In genomic region chr1:1922782-1923680, GRCh38 we compare ENCODE assay signal across 1 cellular context.
A peak's percentile ranks its signal among the peaks of the same experiment; 100 is the strongest.
TF ChIP-seq lines count a peak whose summit lies in the region.

No MANE protein-coding gene starts in this region.

TF ChIP-seq in HepG2, 621 proteins besides CTCF, POLR2A, EP300 and RAD21 (continued from another document and continues in another):
- 0 out of 2 replicates have a peak, but pooled peaks have one; percentile 36 for TF ChIP-seq ZNF646 (CRISPR knock-in tag; IDR thresholded peaks at IDR 0.05)
- peak; percentile 24; the same call in 1 of the 2 replicates for TF ChIP-seq HINFP (CRISPR knock-in tag; IDR thresholded peaks at IDR 0.05; ENCODE audit: low read depth)
- no peak for TF ChIP-seq LCORL (IDR thresholded peaks at IDR 0.05)
- TF ChIP-seq LCORL (CRISPR knock-in tag; IDR thresholded peaks at IDR 0.05), result peak; percentile 90
- 0 out of 2 replicates have a peak, but pooled peaks have one; percentile 29 for TF ChIP-seq ZMAT3 (CRISPR knock-in tag; conservative IDR thresholded peaks at IDR 0.05)
- TF ChIP-seq NCOA1 (CRISPR knock-in tag; IDR thresholded peaks at IDR 0.05), result no peak
- peak; percentile 50 for TF ChIP-seq NR2F6 (IDR thresholded peaks at IDR 0.05)
- peak; percentile 81 for TF ChIP-seq NR2F6 (CRISPR knock-in tag; IDR thresholded peaks at IDR 0.05)
- TF ChIP-seq SPEN (CRISPR knock-in tag; IDR thresholded peaks at IDR 0.05; ENCODE audit: low read depth), result peak; percentile 82; the same call in 1 of the 2 replicates
- TF ChIP-seq ZNF816 (CRISPR knock-in tag; IDR thresholded peaks at IDR 0.05; ENCODE audit: borderline replicate concordance), result no peak
- TF ChIP-seq CCDC6 (CRISPR knock-in tag; IDR thresholded peaks at IDR 0.05), result no peak; the same call in 1 of the 2 replicates
- no peak for TF ChIP-seq GTF3A (CRISPR knock-in tag; conservative IDR thresholded peaks at IDR 0.05)
- peak; percentile 24; the same call in 1 of the 2 replicates for TF ChIP-seq MXD3 (CRISPR knock-in tag; IDR thresholded peaks at IDR 0.05)
- peak; percentile 58; the same call in 1 of the 2 replicates for TF ChIP-seq DMAP1 (CRISPR knock-in tag; IDR thresholded peaks at IDR 0.05)
- TF ChIP-seq POLR2AphosphoS5 (IDR thresholded peaks at IDR 0.05; ENCODE audit: low read depth, low read length), result peak; percentile 67
- 0 out of 2 replicates have a peak, but pooled peaks have one; percentile 29 for TF ChIP-seq ARHGAP35 (CRISPR knock-in tag; IDR thresholded peaks at IDR 0.05; ENCODE audit: borderline replicate concordance)
- TF ChIP-seq KDM5B (CRISPR knock-in tag; IDR thresholded peaks at IDR 0.05; ENCODE audit: borderline replicate concordance), result peak; percentile 77; the same call in 1 of the 2 replicates
- peak; percentile 75; the same call in 1 of the 2 replicates for TF ChIP-seq MEIS2 (CRISPR knock-in tag; IDR thresholded peaks at IDR 0.05)
- peak; percentile 57; the same call in 1 of the 2 replicates for TF ChIP-seq FOXP4 (CRISPR knock-in tag; IDR thresholded peaks at IDR 0.05)
- peak; percentile 69 for TF ChIP-seq HDAC1 (CRISPR knock-in tag; IDR thresholded peaks at IDR 0.05)
- TF ChIP-seq SKIL (CRISPR knock-in tag; IDR thresholded peaks at IDR 0.05; ENCODE audit: borderline replicate concordance), result peak; percentile 51; the same call in 1 of the 2 replicates
- TF ChIP-seq ZBTB7B (CRISPR knock-in tag; IDR thresholded peaks at IDR 0.05), result peak; percentile 53
- TF ChIP-seq RXRA (CRISPR knock-in tag; IDR thresholded peaks at IDR 0.05), result peak; percentile 81
- peak; percentile 62 for TF ChIP-seq ZNF446 (CRISPR knock-in tag; IDR thresholded peaks at IDR 0.05)
- peak; percentile 91 for TF ChIP-seq HNF4A (CRISPR knock-in tag; IDR thresholded peaks at IDR 0.05)
- no peak for TF ChIP-seq PBX2 (CRISPR knock-in tag; IDR thresholded peaks at IDR 0.05)
- TF ChIP-seq ZNF644 (CRISPR knock-in tag; IDR thresholded peaks at IDR 0.05; ENCODE audit: low read depth), result 0 out of 2 replicates have a peak, but pooled peaks have one; percentile 24
- TF ChIP-seq ZNF570 (CRISPR knock-in tag; IDR thresholded peaks at IDR 0.05; ENCODE audit: borderline replicate concordance), result no peak
- 0 out of 2 replicates have a peak, but pooled peaks have one; percentile 25 for TF ChIP-seq ZNF616 (CRISPR knock-in tag; IDR thresholded peaks at IDR 0.05; ENCODE audit: low read depth)
- no peak for TF ChIP-seq LRRFIP1 (CRISPR knock-in tag; conservative IDR thresholded peaks at IDR 0.05)
- TF ChIP-seq NR1H2 (CRISPR knock-in tag; IDR thresholded peaks at IDR 0.05; ENCODE audit: borderline replicate concordance, low read depth), result no peak
- no peak for TF ChIP-seq ZBTB33 (CRISPR knock-in tag; IDR thresholded peaks at IDR 0.05)
- peak; percentile 54; the same call in 1 of the 2 replicates for TF ChIP-seq ZNF451 (CRISPR knock-in tag; IDR thresholded peaks at IDR 0.05)
- peak; percentile 77 for TF ChIP-seq BCL3 (CRISPR knock-in tag; IDR thresholded peaks at IDR 0.05)
